ENCODE assay signal across 1 cellular context in genomic region chr19:1283207-1283916, GRCh38.
TF ChIP-seq lines count a peak whose summit lies in the region.

No MANE protein-coding gene starts in this region.

TF ChIP-seq in K562, 482 proteins besides CTCF, POLR2A, EP300 and RAD21:
- TF ChIP-seq MBD2 (IDR thresholded peaks at IDR 0.05; ENCODE audit: borderline replicate concordance, low read depth) (no peak), SMARCA5 (IDR thresholded peaks at IDR 0.05) (no peak), ZBTB33 (CRISPR knock-in tag; IDR thresholded peaks at IDR 0.05) (peak; percentile 75), CEBPB (tag; IDR thresholded peaks at IDR 0.05) (no peak), KDM1A (IDR thresholded peaks at IDR 0.05) (peak; percentile 7 to 13; a peak in 1 of 4 replicates), ATF7 (IDR thresholded peaks at IDR 0.05) (no peak)
